ENCODE assay signal across 8 cellular contexts in the genomic region with DNA sequence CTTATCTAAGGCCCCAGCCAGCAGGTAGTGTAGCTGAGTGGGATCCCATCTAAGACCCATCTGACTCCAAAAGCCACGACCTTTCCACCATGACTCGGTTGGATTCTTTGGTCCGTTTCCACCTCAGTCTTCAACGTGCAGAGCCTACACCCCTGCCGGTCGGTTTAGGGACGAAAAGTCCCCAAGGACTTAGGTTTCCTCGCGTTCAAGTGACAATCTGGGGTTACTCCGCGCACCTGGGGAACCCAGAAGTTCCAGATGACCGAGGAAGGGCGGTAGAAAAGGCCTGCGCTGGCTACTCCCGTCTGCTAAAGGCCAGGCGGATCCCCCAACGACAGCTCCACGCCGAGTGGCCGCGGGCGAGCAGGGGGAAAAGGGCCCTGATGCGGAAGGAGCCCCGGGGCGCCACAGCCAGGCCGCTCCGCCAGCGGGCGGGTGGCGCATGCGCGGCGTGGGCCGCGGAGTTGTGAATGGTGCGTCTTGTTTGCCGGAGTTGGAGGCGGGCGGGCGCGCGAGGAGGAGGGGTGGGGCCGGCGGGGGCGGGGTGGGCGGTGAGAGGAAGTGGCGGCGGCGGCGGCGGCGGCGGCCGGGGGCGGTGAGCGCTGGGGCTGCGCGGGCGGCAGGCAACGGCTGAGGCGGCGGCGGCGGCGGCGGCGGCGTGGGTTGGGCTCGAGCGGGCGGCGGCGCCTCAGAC. TPM values are rescaled to one million over a fixed set of nuclear protein-coding genes. Genes with fewer than 3 reads are reported as not detected.
A peak's percentile ranks its signal among the peaks of the same experiment; 100 is the strongest.
DNase-seq lines count a peak whose midpoint lies in the region; ATAC-seq and TF ChIP-seq lines count a peak whose summit lies in the region.

Gene CBFB, plus strand, starts transcription at position 595 of the 694 bp plus-strand sequence. CDS start 259 bp downstream, outside the sequence.

- H3K4me3 ChIP-seq in dorsolateral prefrontal cortex (peak within 1 kb of the TSS; percentile 68 to 98 (median 88)), lower leg skin (ENCODE audit: low read depth, poor library complexity, severe bottlenecking) (peak within 1 kb of the TSS; percentile 89)

- ATAC-seq in GM19328 (IDR thresholded peaks at IDR 0.05; ENCODE audit: unreplicated experiment) (peak; percentile 78), HG03521 (IDR thresholded peaks at IDR 0.05; ENCODE audit: unreplicated experiment) (peak; percentile 80)

- POLR2A ChIA-PET in activated CD4-positive, alpha-beta memory T cell treated with anti-CD3 and anti-CD28 coated beads for 36 hours (lab: Charles Lee): interaction anchor here (0.7 to 3.7 kb wide), 12 partner anchors 10 to 134 kb away, joined by 3 to 21 read pairs (median 6); partner anchors contain the start of genes FBXL8 and TRADD

- no peak; the same call in 1 of the 2 replicates for TF ChIP-seq CTCF in C4-2B (conservative IDR thresholded peaks at IDR 0.05)
- peak in 20 of 56 donors; percentile 8 to 34 (median 18) for TF ChIP-seq CTCF in dorsolateral prefrontal cortex (IDR thresholded peaks at IDR 0.05 in 54 of 56, conservative IDR thresholded peaks at IDR 0.05 in 2 of 56; ENCODE audit: low read depth in 1 of 56, partially characterized antibody in 56 of 56)
- no peak for TF ChIP-seq CTCF in lower leg skin (IDR thresholded peaks at IDR 0.05)

- H3K4me1 Mint-ChIP-seq in activated CD4-positive, alpha-beta memory T cell treated with anti-CD3 and anti-CD28 coated beads for 36 hours (ENCODE audit: low read depth): peaks cover 39% of the 10 kb centered on the region

- TF ChIP-seq POLR2A in lower leg skin (IDR thresholded peaks at IDR 0.05): peak in 1 of 2 donors; percentile 28

- H3K27me3 Mint-ChIP-seq in activated CD4-positive, alpha-beta memory T cell treated with anti-CD3 and anti-CD28 coated beads for 36 hours: no peaks in the 10 kb centered on the region

- H3K27ac ChIP-seq in C4-2B (peak within 1 kb of the TSS; percentile 99), dorsolateral prefrontal cortex (peak within 1 kb of the TSS; percentile 92 to 99 (median 98))

- no peaks in the 10 kb centered on the region for H3K9me3 Mint-ChIP-seq in activated CD4-positive, alpha-beta memory T cell treated with anti-CD3 and anti-CD28 coated beads for 36 hours

- H3K27me3 ChIP-seq in dorsolateral prefrontal cortex: no peaks in the 10 kb centered on the region

- peak within 1 kb of the TSS; percentile 93 for H3K27ac Mint-ChIP-seq in activated CD4-positive, alpha-beta memory T cell treated with anti-CD3 and anti-CD28 coated beads for 36 hours

- peaks cover 25% of the 10 kb centered on the region for H3K36me3 Mint-ChIP-seq in activated CD4-positive, alpha-beta memory T cell treated with anti-CD3 and anti-CD28 coated beads for 36 hours

- DNase-seq in NCI-H82 treated with DMSO at 0.1 percent for 48 hours (lab: John Stamatoyannopoulos, UW; ENCODE audit: unreplicated experiment) (peak; percentile 71), dorsolateral prefrontal cortex (peak; percentile 84 to 93 (median 88)), lower leg skin (ENCODE audit: low spot score in 2 of 2) (peak; percentile 85 to 98)
- DNase-seq in activated CD4-positive, alpha-beta memory T cell treated with anti-CD3 and anti-CD28 coated beads for 36 hours: peak; percentile 94
- DNase-seq in stimulated activated CD4-positive, alpha-beta T cell treated with anti-CD3 and anti-CD28 coated beads, Interleukin-4, amount 100 ng/mL, for 4 hours: peak; percentile 91 to 92

- CTCF ChIA-PET in activated CD4-positive, alpha-beta memory T cell treated with anti-CD3 and anti-CD28 coated beads for 36 hours (lab: Charles Lee): interaction anchor here (0.9 to 8.0 kb wide), 10 partner anchors 9 to 161 kb away, joined by 3 to 56 read pairs (median 4); partner anchors contain the start of gene B3GNT9

- intact Hi-C loops in activated CD4-positive, alpha-beta memory T cell treated with anti-CD3 and anti-CD28 coated beads for 36 hours (cut with micrococcal nuclease): loop anchor here (1.0 to 5.0 kb wide), 2 partner anchors 27 to 534 kb away; partner anchors contain the start of gene CTCF
- intact Hi-C loops in dorsolateral prefrontal cortex (cut with DNase I): loop anchor here (1.0 to 10.0 kb wide), 4 partner anchors 14 to 134 kb away; no protein-coding TSS in a partner anchor
- intact Hi-C loops in lower leg skin (cut with DNase I; ENCODE audit: low total_unique reads): no loop called here

- WGBS in lower leg skin, 2 donors: 1 to 2% methylated on average over 20 to 72 of the region's 73 CpGs

- H3K4me3 Mint-ChIP-seq in activated CD4-positive, alpha-beta memory T cell treated with anti-CD3 and anti-CD28 coated beads for 36 hours: peak within 1 kb of the TSS; percentile 89

RNA-seq across cellular contexts. Expression of gene CBFB, which starts in this region (rescaled TPM):
- 100 to 1,000 TPM; 155 to 163 TPM for total RNA-seq in activated CD4-positive, alpha-beta memory T cell treated with anti-CD3 and anti-CD28 coated beads for 36 hours
- 10 to 100 TPM; 16.0 to 71.3 (median 36.7) TPM for total RNA-seq in dorsolateral prefrontal cortex
- total RNA-seq in lower leg skin: 10 to 100 TPM; 42.4 to 76.3 (median 48.2) TPM

Comparison
In these comparisons a context has a peak if more than half of its experiments do, and no peak if none do; other contexts are left out.
1. Peak in every context shown above with its lines: DNase-seq, ATAC-seq, H3K4me3 ChIP-seq and H3K27ac ChIP-seq.